15 cellular contexts compared by ENCODE assay signal in the genomic region with DNA sequence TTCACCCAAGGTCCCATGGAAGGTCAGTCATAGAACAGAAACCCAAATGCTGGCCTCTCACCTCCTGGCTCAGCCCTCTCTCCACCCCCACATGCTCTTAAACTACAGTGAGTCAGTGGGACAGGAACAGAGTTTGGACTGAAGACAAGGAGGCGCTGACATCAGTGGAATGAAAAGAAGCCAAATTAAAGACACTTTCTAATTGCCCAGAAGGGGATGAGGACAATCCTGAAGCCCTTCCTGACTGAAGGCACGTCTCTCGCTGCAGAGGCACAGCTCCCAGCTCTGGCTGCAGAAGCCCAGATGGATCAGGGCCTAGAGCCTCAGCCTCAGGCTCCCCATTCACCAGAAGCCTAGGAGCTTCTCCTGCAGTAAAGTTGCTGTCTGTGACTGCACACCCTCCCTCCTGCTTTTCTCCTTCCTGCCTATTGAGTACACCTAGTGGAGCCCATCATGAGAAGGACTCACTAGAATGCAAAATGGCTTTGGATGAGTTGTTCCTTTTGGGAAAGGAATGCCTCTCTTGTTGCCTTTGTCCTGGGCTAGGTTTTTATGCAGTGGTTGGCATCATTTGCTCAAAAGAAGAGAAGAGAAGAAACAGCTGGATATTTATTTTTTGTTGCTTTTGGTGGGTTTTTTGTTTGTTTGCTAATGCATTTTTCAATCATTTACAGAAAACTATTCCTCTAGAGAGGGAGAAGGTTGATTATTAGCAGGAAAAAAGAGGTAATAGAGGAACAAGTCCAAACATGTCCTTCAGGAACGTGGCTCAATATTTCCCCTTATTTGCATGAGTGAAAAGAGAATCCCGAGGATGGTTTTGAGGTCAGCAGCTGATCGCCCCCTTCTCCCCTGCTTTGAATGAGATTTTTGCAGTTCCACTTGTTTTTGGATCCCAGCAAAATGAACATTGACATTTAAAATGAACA.
DNase-seq lines count a peak whose midpoint lies in the region; ATAC-seq and TF ChIP-seq lines count a peak whose summit lies in the region.
"Had no signal": no experiment of that assay in that cellular context is flagged by ENCODE, and none has a peak within 500 bp of the region (broad histone marks: within the 10 kb centered on the region; RNA-seq: fewer than 3 reads in every experiment).

No MANE protein-coding gene starts in this region.

- H3K9me3 ChIP-seq in adipocyte (ENCODE audit: control insufficient read depth, low read length), result no peaks in the 10 kb centered on the region
- no peaks in the 10 kb centered on the region for H3K9me3 ChIP-seq in heart right ventricle
- H3K9me3 ChIP-seq in skeletal muscle satellite cell (replicated peaks; ENCODE audit: low read length), result no peaks in the 10 kb centered on the region
- H3K9me3 ChIP-seq: esophagus muscularis mucosa, stomach had no signal

- H3K9me3 Mint-ChIP-seq in natural killer cell treated with Interleukin-12 subunit alpha and Interleukin-12 subunit beta and Interleukin-15 and Interleukin-18, amount 100 ng/mL, for 72 hours, result no peaks in the 10 kb centered on the region
- H3K9me3 Mint-ChIP-seq: activated T-helper 2 cell treated with anti-CD3 and anti-CD28 coated beads, Interferon-gamma antibody, Interleukin-2, Interleukin-4, amounts not matched to agents 10 μg/mL and 5 μg/mL and 100 μg/mL, durations not matched to agents 14 hours and 24 hours and 36 hours had no signal

- H3K36me3 ChIP-seq in adipocyte (ENCODE audit: control insufficient read depth, insufficient read depth, low read length, severe bottlenecking) (no peaks in the 10 kb centered on the region), heart right ventricle (no peaks in the 10 kb centered on the region), skeletal muscle satellite cell (ENCODE audit: insufficient read depth, low read length) (no peaks in the 10 kb centered on the region)
- H3K36me3 ChIP-seq: esophagus muscularis mucosa, stomach had no signal

- no peaks in the 10 kb centered on the region for H3K36me3 Mint-ChIP-seq in natural killer cell treated with Interleukin-12 subunit alpha and Interleukin-12 subunit beta and Interleukin-15 and Interleukin-18, amount 100 ng/mL, for 72 hours

- TF ChIP-seq CTCF in heart right ventricle (IDR thresholded peaks at IDR 0.05), result no peak

- ATAC-seq in heart right ventricle, result peak; percentile 42 to 92 (median 66)
- ATAC-seq in natural killer cell treated with Interleukin-12 subunit alpha and Interleukin-12 subunit beta and Interleukin-15 and Interleukin-18, amount 100 ng/mL, for 72 hours, result no peak
- no peak for ATAC-seq in GM18517 (IDR thresholded peaks at IDR 0.05; ENCODE audit: unreplicated experiment)
- ATAC-seq: HCT116 had no signal

- H3K27me3 ChIP-seq in adipocyte (replicated peaks; ENCODE audit: control insufficient read depth, insufficient read depth, low read length), result no peaks in the 10 kb centered on the region
- no peaks in the 10 kb centered on the region for H3K27me3 ChIP-seq in heart right ventricle
- H3K27me3 ChIP-seq in skeletal muscle satellite cell (ENCODE audit: control insufficient read depth, insufficient read depth, low read length), result no peaks in the 10 kb centered on the region
- H3K27me3 ChIP-seq: esophagus muscularis mucosa, stomach had no signal

- H3K9ac ChIP-seq in adipocyte (ENCODE audit: low read length) (peak overlapping the region; percentile 6), skeletal muscle satellite cell (ENCODE audit: low read depth, low read length) (no peak overlapping the region)

- H3K4me3 Mint-ChIP-seq in natural killer cell treated with Interleukin-12 subunit alpha and Interleukin-12 subunit beta and Interleukin-15 and Interleukin-18, amount 100 ng/mL, for 72 hours, result no peak overlapping the region

- peak overlapping the region in 1 of 10 donors; percentile 51 for H3K27ac ChIP-seq in heart right ventricle
- H3K27ac ChIP-seq: esophagus muscularis mucosa, stomach had no signal

- H3K4me3 ChIP-seq in adipocyte (ENCODE audit: low read length), result no peak overlapping the region
- H3K4me3 ChIP-seq in heart right ventricle, result no peak overlapping the region
- no peak overlapping the region for H3K4me3 ChIP-seq in skeletal muscle satellite cell (ENCODE audit: low read length)
- H3K4me3 ChIP-seq: esophagus muscularis mucosa, stomach had no signal

- H3K4me1 ChIP-seq in adipocyte (ENCODE audit: control insufficient read depth, insufficient read depth, low read length) (peaks cover 32% of the 10 kb centered on the region), heart right ventricle (peaks cover 0 to 33% (median 21%) of the 10 kb centered on the region in 9 donors), skeletal muscle satellite cell (ENCODE audit: control insufficient read depth, insufficient read depth, low read length) (peaks cover 12% of the 10 kb centered on the region)

- 76 to 80% methylated on average over 6 of the region's 6 CpGs for WGBS in heart right ventricle, 2 donors

- H3K4me1 Mint-ChIP-seq in natural killer cell treated with Interleukin-12 subunit alpha and Interleukin-12 subunit beta and Interleukin-15 and Interleukin-18, amount 100 ng/mL, for 72 hours (ENCODE audit: low read depth in 2 of 2), result no peaks in the 10 kb centered on the region

- intact Hi-C loops in heart right ventricle (cut with DNase I), result loop anchor here in 1 of 10 donors (10.0 kb wide), 1 partner anchor 369 kb away; the partner anchor contains the start of gene NRP1

- H3K27ac Mint-ChIP-seq in natural killer cell treated with Interleukin-12 subunit alpha and Interleukin-12 subunit beta and Interleukin-15 and Interleukin-18, amount 100 ng/mL, for 72 hours, result no peak overlapping the region
- H3K27ac Mint-ChIP-seq: activated T-helper 2 cell treated with anti-CD3 and anti-CD28 coated beads, Interferon-gamma antibody, Interleukin-2, Interleukin-4, amounts not matched to agents 10 μg/mL and 5 μg/mL and 100 μg/mL, durations not matched to agents 14 hours and 24 hours and 36 hours had no signal

- H3K4me2 ChIP-seq in skeletal muscle satellite cell (ENCODE audit: low read length), result peak overlapping the region; percentile 3

- DNase-seq in GM04504 (ENCODE audit: low read depth), result peak; percentile 68
- peak; percentile 52 for DNase-seq in adipocyte (ENCODE audit: low read depth)
- peak in 1 of 2 donors; percentile 29 for DNase-seq in heart right ventricle
- no peak for DNase-seq in activated CD8-positive, alpha-beta memory T cell treated with anti-CD3 and anti-CD28 coated beads, Interleukin-2, amount 50 U/mL, for 4 hours
- no peak for DNase-seq in natural killer cell treated with Interleukin-12 subunit alpha and Interleukin-12 subunit beta and Interleukin-15 and Interleukin-18, amount 100 ng/mL, for 72 hours (ENCODE audit: low spot score)
- DNase-seq: activated CD4-positive, alpha-beta T cell treated with anti-CD3 and anti-CD28 coated beads for 4 hours; central memory CD4-positive, alpha-beta T cell; NCI-H2029 treated with DMSO at 0.1 percent for 48 hours; stimulated activated CD4-positive, alpha-beta T cell treated with anti-CD3 and anti-CD28 coated beads, Interleukin-4, amount 100 ng/mL, for 1 hour; stomach had no signal

- H3K27me3 Mint-ChIP-seq in natural killer cell treated with Interleukin-12 subunit alpha and Interleukin-12 subunit beta and Interleukin-15 and Interleukin-18, amount 100 ng/mL, for 72 hours, result peaks cover 25 to 27% of the 10 kb centered on the region in 2 donors

Comparison
In these comparisons a context has a peak if more than half of its experiments do, and no peak if none do; other contexts are left out.
1. DNase-seq: peak in GM04504 (single experiment) and adipocyte (single experiment); none in activated CD8-positive, alpha-beta memory T cell treated with anti-CD3 and anti-CD28 coated beads, Interleukin-2, amount 50 U/mL, for 4 hours (single experiment) and natural killer cell treated with Interleukin-12 subunit alpha and Interleukin-12 subunit beta and Interleukin-15 and Interleukin-18, amount 100 ng/mL, for 72 hours (single experiment).
2. ATAC-seq: peak in heart right ventricle (8 of 8); none in natural killer cell treated with Interleukin-12 subunit alpha and Interleukin-12 subunit beta and Interleukin-15 and Interleukin-18, amount 100 ng/mL, for 72 hours (0 of 2) and GM18517 (single experiment).